Comparison of ENCODE assay signal across 1 cellular context in genomic region chr2:154908312-154908711, GRCh38.
TF ChIP-seq lines count a peak whose summit lies in the region.

No MANE protein-coding gene starts in this region.

TF ChIP-seq in H1, 55 proteins besides CTCF, POLR2A, EP300 and RAD21:
- TF ChIP-seq EZH2 (IDR thresholded peaks at IDR 0.05; ENCODE audit: low read depth, low read length, severe bottlenecking) (no peak), POLR2AphosphoS5 (IDR thresholded peaks at IDR 0.05; ENCODE audit: low read depth, low read length) (no peak), SP2 (IDR thresholded peaks at IDR 0.05; ENCODE audit: low read length) (no peak), POU5F1 (IDR thresholded peaks at IDR 0.05; ENCODE audit: low read depth, low read length) (no peak), NRF1 (IDR thresholded peaks at IDR 0.05; ENCODE audit: low read depth, low read length) (no peak), ZNF274 (IDR thresholded peaks at IDR 0.05; ENCODE audit: borderline replicate concordance, extremely low read depth, low read length) (no peak), CTBP2 (IDR thresholded peaks at IDR 0.05; ENCODE audit: borderline replicate concordance, insufficient read depth, insufficient read length, low read length) (no peak), MAFK (IDR thresholded peaks at IDR 0.05; ENCODE audit: low read depth, low read length) (no peak)
